In genomic region chr1:171781167-171781875, GRCh38 we compare ENCODE assay signal across 1 cellular context.
TF ChIP-seq lines count a peak whose summit lies in the region.

TSS of gene METTL13 (plus strand) at chr1:171781660. CDS start at chr1:171781968, 308 bp downstream.

TF ChIP-seq in K562, 482 proteins besides CTCF, POLR2A, EP300 and RAD21 (continued from another document and continues in another):
- TF ChIP-seq PBX2 (CRISPR knock-in tag; IDR thresholded peaks at IDR 0.05; ENCODE audit: low read depth) (no peak), PBX2 (tag; conservative IDR thresholded peaks at IDR 0.05; ENCODE audit: low read depth) (no peak), ZBTB17 (CRISPR knock-in tag; IDR thresholded peaks at IDR 0.05) (peak; percentile 80; the same call in 1 of the 2 replicates), NR4A1 (CRISPR knock-in tag; IDR thresholded peaks at IDR 0.05) (peak; percentile 43; the same call in 1 of the 2 replicates), NR4A1 (tag; IDR thresholded peaks at IDR 0.05) (no peak), MEF2A (IDR thresholded peaks at IDR 0.05; ENCODE audit: control insufficient read depth, low read depth, low read length) (no peak), BRD4 (IDR thresholded peaks at IDR 0.05) (no peak), ZNF41 (CRISPR knock-in tag; conservative IDR thresholded peaks at IDR 0.05) (no peak), FOXP4 (CRISPR knock-in tag; IDR thresholded peaks at IDR 0.05; ENCODE audit: borderline replicate concordance) (no peak), MTF1 (CRISPR knock-in tag; IDR thresholded peaks at IDR 0.05; ENCODE audit: borderline replicate concordance) (no peak), ZNF639 (CRISPR knock-in tag; conservative IDR thresholded peaks at IDR 0.05 in 1 of 2, IDR thresholded peaks at IDR 0.05 in 1 of 2) (peak in 1 of 2 experiments; percentile 92; a peak in 2 of 4 replicates), ZFP91 (CRISPR knock-in tag; IDR thresholded peaks at IDR 0.05) (no peak), CSDE1 (IDR thresholded peaks at IDR 0.05) (peak in 1 of 2 experiments; percentile 55; a peak in 1 of 4 replicates), POLR2B (IDR thresholded peaks at IDR 0.05; ENCODE audit: low read depth, partially characterized antibody) (peak; percentile 91), ZNF277 (CRISPR knock-in tag; IDR thresholded peaks at IDR 0.05; ENCODE audit: borderline replicate concordance) (no peak), ZNF395 (CRISPR knock-in tag; IDR thresholded peaks at IDR 0.05) (0 out of 2 replicates have a peak, but pooled peaks have one; percentile 56), HMBOX1 (IDR thresholded peaks at IDR 0.05) (peak; percentile 69; the same call in 1 of the 2 replicates), HNRNPLL (IDR thresholded peaks at IDR 0.05; ENCODE audit: low read depth, low read length, poor library complexity, severe bottlenecking) (peak; percentile 87), ZNF583 (CRISPR knock-in tag; IDR thresholded peaks at IDR 0.05) (no peak), EP400 (IDR thresholded peaks at IDR 0.05) (peak; percentile 93), HINFP (tag; conservative IDR thresholded peaks at IDR 0.05; ENCODE audit: low read depth) (no peak), CHCHD3 (CRISPR knock-in tag; IDR thresholded peaks at IDR 0.05) (no peak), PYGO2 (tag; IDR thresholded peaks at IDR 0.05) (no peak), SAFB2 (IDR thresholded peaks at IDR 0.05; ENCODE audit: borderline replicate concordance, low read depth, low read length, severe bottlenecking) (no peak), CBX2 (IDR thresholded peaks at IDR 0.05; ENCODE audit: insufficient read depth, low read length, poor library complexity, severe bottlenecking) (no peak), RHOXF2B (CRISPR knock-in tag; conservative IDR thresholded peaks at IDR 0.05) (0 out of 2 replicates have a peak, but pooled peaks have one; percentile 61), ATF3 (IDR thresholded peaks at IDR 0.05) (peak; percentile 17; the same call in 1 of the 2 replicates), ATF3 (CRISPR knock-in tag; conservative IDR thresholded peaks at IDR 0.05) (no peak), CBFA2T3 (IDR thresholded peaks at IDR 0.05) (no peak), ZNF584 (CRISPR knock-in tag; IDR thresholded peaks at IDR 0.05; ENCODE audit: low read depth) (no peak), SNIP1 (IDR thresholded peaks at IDR 0.05; ENCODE audit: low read depth) (no peak), KDM2B (CRISPR knock-in tag; IDR thresholded peaks at IDR 0.05) (no peak), STAT5B (CRISPR knock-in tag; IDR thresholded peaks at IDR 0.05) (no peak), ZFP30 (CRISPR knock-in tag; IDR thresholded peaks at IDR 0.05; ENCODE audit: borderline replicate concordance) (no peak), ZNF830 (CRISPR knock-in tag; IDR thresholded peaks at IDR 0.05) (0 out of 2 replicates have a peak, but pooled peaks have one; percentile 33), KLF16 (IDR thresholded peaks at IDR 0.05) (no peak), NCOA2 (IDR thresholded peaks at IDR 0.05; ENCODE audit: partially characterized antibody in 2 of 2) (no peak), E4F1 (CRISPR knock-in tag; IDR thresholded peaks at IDR 0.05; ENCODE audit: borderline replicate concordance) (peak; percentile 94; the same call in 1 of the 2 replicates), GATAD2B (IDR thresholded peaks at IDR 0.05; ENCODE audit: borderline replicate concordance) (no peak), CHD4 (IDR thresholded peaks at IDR 0.05; ENCODE audit: insufficient read depth, insufficient replicate concordance, low read depth, low read length, poor library complexity, severe bottlenecking) (no peak), NFE2L1 (tag; IDR thresholded peaks at IDR 0.05; ENCODE audit: borderline replicate concordance, low read depth) (no peak), ZNF3 (CRISPR knock-in tag; IDR thresholded peaks at IDR 0.05) (no peak)
